Comparison of ENCODE assay signal across 1 cellular context in the genomic region with DNA sequence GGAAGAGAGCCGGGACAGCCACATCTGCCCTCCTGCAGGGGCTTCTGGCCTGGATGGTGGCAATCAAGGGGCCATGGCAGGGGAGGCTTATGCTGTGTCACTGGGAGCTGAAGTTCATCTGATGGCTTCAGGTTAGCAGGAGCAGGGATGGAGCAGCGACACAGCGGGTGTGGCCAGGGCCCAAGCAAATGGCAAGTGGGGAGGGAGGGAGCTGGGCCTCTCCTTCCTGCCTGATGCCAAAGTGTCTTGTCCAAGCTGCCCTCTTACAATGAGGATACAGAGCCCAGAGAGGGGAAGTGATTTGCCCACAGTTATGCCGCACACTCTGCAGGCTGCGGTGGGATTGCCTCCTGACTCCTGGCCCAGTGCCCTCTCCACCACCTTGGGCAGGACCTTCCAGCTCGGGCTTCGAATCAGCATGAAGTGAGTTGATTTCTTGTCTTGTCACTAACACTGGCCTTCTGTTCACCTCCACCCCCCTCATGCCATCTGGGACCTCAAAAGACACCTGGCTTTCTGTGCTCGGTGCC.
TF ChIP-seq lines count a peak whose summit lies in the region.

No MANE protein-coding gene starts in this region.

TF ChIP-seq in H1, 55 proteins besides CTCF, POLR2A, EP300 and RAD21 (continued from another document):
- TF ChIP-seq, protein P1, sequence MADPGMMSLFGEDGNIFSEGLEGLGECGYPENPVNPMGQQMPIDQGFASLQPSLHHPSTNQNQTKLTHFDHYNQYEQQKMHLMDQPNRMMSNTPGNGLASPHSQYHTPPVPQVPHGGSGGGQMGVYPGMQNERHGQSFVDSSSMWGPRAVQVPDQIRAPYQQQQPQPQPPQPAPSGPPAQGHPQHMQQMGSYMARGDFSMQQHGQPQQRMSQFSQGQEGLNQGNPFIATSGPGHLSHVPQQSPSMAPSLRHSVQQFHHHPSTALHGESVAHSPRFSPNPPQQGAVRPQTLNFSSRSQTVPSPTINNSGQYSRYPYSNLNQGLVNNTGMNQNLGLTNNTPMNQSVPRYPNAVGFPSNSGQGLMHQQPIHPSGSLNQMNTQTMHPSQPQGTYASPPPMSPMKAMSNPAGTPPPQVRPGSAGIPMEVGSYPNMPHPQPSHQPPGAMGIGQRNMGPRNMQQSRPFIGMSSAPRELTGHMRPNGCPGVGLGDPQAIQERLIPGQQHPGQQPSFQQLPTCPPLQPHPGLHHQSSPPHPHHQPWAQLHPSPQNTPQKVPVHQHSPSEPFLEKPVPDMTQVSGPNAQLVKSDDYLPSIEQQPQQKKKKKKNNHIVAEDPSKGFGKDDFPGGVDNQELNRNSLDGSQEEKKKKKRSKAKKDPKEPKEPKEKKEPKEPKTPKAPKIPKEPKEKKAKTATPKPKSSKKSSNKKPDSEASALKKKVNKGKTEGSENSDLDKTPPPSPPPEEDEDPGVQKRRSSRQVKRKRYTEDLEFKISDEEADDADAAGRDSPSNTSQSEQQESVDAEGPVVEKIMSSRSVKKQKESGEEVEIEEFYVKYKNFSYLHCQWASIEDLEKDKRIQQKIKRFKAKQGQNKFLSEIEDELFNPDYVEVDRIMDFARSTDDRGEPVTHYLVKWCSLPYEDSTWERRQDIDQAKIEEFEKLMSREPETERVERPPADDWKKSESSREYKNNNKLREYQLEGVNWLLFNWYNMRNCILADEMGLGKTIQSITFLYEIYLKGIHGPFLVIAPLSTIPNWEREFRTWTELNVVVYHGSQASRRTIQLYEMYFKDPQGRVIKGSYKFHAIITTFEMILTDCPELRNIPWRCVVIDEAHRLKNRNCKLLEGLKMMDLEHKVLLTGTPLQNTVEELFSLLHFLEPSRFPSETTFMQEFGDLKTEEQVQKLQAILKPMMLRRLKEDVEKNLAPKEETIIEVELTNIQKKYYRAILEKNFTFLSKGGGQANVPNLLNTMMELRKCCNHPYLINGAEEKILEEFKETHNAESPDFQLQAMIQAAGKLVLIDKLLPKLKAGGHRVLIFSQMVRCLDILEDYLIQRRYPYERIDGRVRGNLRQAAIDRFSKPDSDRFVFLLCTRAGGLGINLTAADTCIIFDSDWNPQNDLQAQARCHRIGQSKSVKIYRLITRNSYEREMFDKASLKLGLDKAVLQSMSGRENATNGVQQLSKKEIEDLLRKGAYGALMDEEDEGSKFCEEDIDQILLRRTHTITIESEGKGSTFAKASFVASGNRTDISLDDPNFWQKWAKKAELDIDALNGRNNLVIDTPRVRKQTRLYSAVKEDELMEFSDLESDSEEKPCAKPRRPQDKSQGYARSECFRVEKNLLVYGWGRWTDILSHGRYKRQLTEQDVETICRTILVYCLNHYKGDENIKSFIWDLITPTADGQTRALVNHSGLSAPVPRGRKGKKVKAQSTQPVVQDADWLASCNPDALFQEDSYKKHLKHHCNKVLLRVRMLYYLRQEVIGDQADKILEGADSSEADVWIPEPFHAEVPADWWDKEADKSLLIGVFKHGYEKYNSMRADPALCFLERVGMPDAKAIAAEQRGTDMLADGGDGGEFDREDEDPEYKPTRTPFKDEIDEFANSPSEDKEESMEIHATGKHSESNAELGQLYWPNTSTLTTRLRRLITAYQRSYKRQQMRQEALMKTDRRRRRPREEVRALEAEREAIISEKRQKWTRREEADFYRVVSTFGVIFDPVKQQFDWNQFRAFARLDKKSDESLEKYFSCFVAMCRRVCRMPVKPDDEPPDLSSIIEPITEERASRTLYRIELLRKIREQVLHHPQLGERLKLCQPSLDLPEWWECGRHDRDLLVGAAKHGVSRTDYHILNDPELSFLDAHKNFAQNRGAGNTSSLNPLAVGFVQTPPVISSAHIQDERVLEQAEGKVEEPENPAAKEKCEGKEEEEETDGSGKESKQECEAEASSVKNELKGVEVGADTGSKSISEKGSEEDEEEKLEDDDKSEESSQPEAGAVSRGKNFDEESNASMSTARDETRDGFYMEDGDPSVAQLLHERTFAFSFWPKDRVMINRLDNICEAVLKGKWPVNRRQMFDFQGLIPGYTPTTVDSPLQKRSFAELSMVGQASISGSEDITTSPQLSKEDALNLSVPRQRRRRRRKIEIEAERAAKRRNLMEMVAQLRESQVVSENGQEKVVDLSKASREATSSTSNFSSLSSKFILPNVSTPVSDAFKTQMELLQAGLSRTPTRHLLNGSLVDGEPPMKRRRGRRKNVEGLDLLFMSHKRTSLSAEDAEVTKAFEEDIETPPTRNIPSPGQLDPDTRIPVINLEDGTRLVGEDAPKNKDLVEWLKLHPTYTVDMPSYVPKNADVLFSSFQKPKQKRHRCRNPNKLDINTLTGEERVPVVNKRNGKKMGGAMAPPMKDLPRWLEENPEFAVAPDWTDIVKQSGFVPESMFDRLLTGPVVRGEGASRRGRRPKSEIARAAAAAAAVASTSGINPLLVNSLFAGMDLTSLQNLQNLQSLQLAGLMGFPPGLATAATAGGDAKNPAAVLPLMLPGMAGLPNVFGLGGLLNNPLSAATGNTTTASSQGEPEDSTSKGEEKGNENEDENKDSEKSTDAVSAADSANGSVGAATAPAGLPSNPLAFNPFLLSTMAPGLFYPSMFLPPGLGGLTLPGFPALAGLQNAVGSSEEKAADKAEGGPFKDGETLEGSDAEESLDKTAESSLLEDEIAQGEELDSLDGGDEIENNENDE (IDR thresholded peaks at IDR 0.05; ENCODE audit: insufficient replicate concordance, low read length): no peak
- TF ChIP-seq SRF (IDR thresholded peaks at IDR 0.05; ENCODE audit: low read depth, low read length) (no peak), FOSL1 (IDR thresholded peaks at IDR 0.05; ENCODE audit: insufficient read depth, low read depth, low read length) (no peak), CBX5 (IDR thresholded peaks at IDR 0.05; ENCODE audit: low read depth, low read length) (no peak), SIRT6 (IDR thresholded peaks at IDR 0.05; ENCODE audit: low read length) (no peak)
- TF ChIP-seq, protein P2, sequence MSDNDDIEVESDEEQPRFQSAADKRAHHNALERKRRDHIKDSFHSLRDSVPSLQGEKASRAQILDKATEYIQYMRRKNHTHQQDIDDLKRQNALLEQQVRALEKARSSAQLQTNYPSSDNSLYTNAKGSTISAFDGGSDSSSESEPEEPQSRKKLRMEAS (IDR thresholded peaks at IDR 0.05): no peak
TF ChIP-seq in H1: peak in this region for 0.
